ENCODE assay signal across 9 cellular contexts in the genomic region with DNA sequence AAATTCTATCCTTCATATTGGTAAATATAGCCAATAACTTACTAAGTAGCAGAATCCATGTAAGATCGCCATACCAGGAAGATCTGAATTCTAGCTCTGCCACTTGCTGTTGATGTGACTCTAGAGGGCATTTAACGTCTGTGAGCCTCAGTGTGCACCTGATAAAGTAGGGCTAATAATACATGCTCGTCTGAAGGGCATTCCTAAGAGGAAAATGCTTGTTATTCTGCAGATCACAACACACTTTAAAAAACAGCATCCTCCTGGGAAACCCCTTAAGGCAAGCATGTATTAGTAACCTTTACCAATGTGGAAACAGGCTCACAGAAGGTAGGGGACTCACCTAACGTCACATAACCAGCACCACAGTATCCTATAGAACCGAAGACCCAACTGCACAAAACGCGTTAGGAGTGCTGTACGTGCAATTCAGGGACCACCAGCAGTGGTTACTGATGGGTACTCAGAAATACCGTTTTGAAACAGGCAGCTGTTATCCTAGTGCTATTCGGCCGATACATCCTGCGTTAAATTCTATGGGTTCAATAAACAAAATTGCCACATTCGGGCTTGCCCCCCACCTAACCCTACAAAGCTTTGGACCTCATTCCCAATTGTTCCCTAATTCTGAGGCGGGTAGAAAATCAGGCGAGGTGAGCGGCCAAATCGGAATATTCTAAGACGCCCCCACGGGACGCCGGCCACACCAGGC. TPM values are rescaled to one million over a fixed set of nuclear protein-coding genes. Genes with fewer than 3 reads are reported as not detected.
A peak's percentile ranks its signal among the peaks of the same experiment; 100 is the strongest.
DNase-seq lines count a peak whose midpoint lies in the region; ATAC-seq and TF ChIP-seq lines count a peak whose summit lies in the region.
"Had no signal": no experiment of that assay in that cellular context is flagged by ENCODE, and none has a peak within 500 bp of the region (broad histone marks: within the 10 kb centered on the region; RNA-seq: fewer than 3 reads in every experiment).

No MANE protein-coding gene starts in this region.

- peak overlapping the region; percentile 78 for H3K4me3 Mint-ChIP-seq in activated naive CD4-positive, alpha-beta T cell treated with anti-CD3 and anti-CD28 coated beads for 36 hours
- peak overlapping the region; percentile 89 for H3K4me3 Mint-ChIP-seq in chondrocyte (ENCODE audit: unreplicated experiment)
- peak overlapping the region; percentile 68 to 94 (median 81) for H3K4me3 Mint-ChIP-seq in naive thymus-derived CD4-positive, alpha-beta T cell

- intact Hi-C loops in activated naive CD4-positive, alpha-beta T cell treated with anti-CD3 and anti-CD28 coated beads for 36 hours (cut with micrococcal nuclease): no loop called here
- intact Hi-C loops in naive thymus-derived CD4-positive, alpha-beta T cell (cut with micrococcal nuclease): loop anchor here in 1 of 2 donors (2.0 to 10.0 kb wide), 4 partner anchors 811 to 1916 kb away; partner anchors contain the start of genes ANKRD13C, CTH, GADD45A and LRRC40

- no peak for TF ChIP-seq CTCF in chondrocyte (IDR thresholded peaks at IDR 0.05)

- peaks cover 0 to 5% of the 10 kb centered on the region in 2 donors for H3K4me1 ChIP-seq in naive thymus-derived CD4-positive, alpha-beta T cell (ENCODE audit: control insufficient read depth in 2 of 2, insufficient read depth in 2 of 2, low read length in 2 of 2)

- ATAC-seq in HG02763 (IDR thresholded peaks at IDR 0.05; ENCODE audit: unreplicated experiment) (peak; percentile 13), GM21381 (IDR thresholded peaks at IDR 0.05; ENCODE audit: unreplicated experiment) (no peak)
- no peak for ATAC-seq in naive thymus-derived CD4-positive, alpha-beta T cell

- no peak overlapping the region for H3K27ac ChIP-seq in naive thymus-derived CD4-positive, alpha-beta T cell (ENCODE audit: low read depth, low read length)

- POLR2A ChIA-PET in naive thymus-derived CD4-positive, alpha-beta T cell (lab: Charles Lee): no interaction called here

- H3K27ac Mint-ChIP-seq in activated naive CD4-positive, alpha-beta T cell treated with anti-CD3 and anti-CD28 coated beads for 36 hours: no peak overlapping the region
- H3K27ac Mint-ChIP-seq in chondrocyte (ENCODE audit: unreplicated experiment): peak overlapping the region; percentile 72
- peak overlapping the region in 1 of 9 donors; percentile 87 for H3K27ac Mint-ChIP-seq in naive thymus-derived CD4-positive, alpha-beta T cell

- peak overlapping the region; percentile 70 for H3K4me3 ChIP-seq in naive thymus-derived CD4-positive, alpha-beta T cell (ENCODE audit: low read length)

- H3K4me1 Mint-ChIP-seq in activated naive CD4-positive, alpha-beta T cell treated with anti-CD3 and anti-CD28 coated beads for 36 hours (ENCODE audit: low read depth): peaks cover 12% of the 10 kb centered on the region
- peaks cover 16% of the 10 kb centered on the region for H3K4me1 Mint-ChIP-seq in chondrocyte (ENCODE audit: low read depth)
- peaks cover 0 to 38% (median 13%) of the 10 kb centered on the region in 7 donors for H3K4me1 Mint-ChIP-seq in naive thymus-derived CD4-positive, alpha-beta T cell

- CTCF ChIA-PET in activated naive CD4-positive, alpha-beta T cell treated with anti-CD3 and anti-CD28 coated beads for 36 hours (lab: Charles Lee): no interaction called here
- CTCF ChIA-PET in naive thymus-derived CD4-positive, alpha-beta T cell (lab: Charles Lee): no interaction called here

- DNase-seq in activated naive CD4-positive, alpha-beta T cell treated with anti-CD3 and anti-CD28 coated beads for 36 hours: no peak
- DNase-seq in activated naive CD4-positive, alpha-beta T cell (lab: John Stamatoyannopoulos, UW): no peak
- peak; percentile 54 for DNase-seq in NCI-H526 treated with DMSO at 0.1 percent for 48 hours (lab: John Stamatoyannopoulos, UW)
- no peak for DNase-seq in chondrocyte (ENCODE audit: low spot score)
- no peak for DNase-seq in naive thymus-derived CD4-positive, alpha-beta T cell
- DNase-seq in middle frontal gyrus (ENCODE audit: extremely low spot score, low spot score): no peak

- no peaks in the 10 kb centered on the region for H3K9me3 ChIP-seq in naive thymus-derived CD4-positive, alpha-beta T cell (ENCODE audit: control insufficient read depth in 2 of 3, low read length in 3 of 3)

- H3K36me3 Mint-ChIP-seq in activated naive CD4-positive, alpha-beta T cell treated with anti-CD3 and anti-CD28 coated beads for 36 hours (ENCODE audit: low read depth): peaks cover 2% of the 10 kb centered on the region
- H3K36me3 Mint-ChIP-seq in chondrocyte (ENCODE audit: low read depth): no peaks in the 10 kb centered on the region
- H3K36me3 Mint-ChIP-seq in naive thymus-derived CD4-positive, alpha-beta T cell: peaks cover 0 to 9% (median 0%) of the 10 kb centered on the region in 5 donors

- H3K9me3 Mint-ChIP-seq in activated naive CD4-positive, alpha-beta T cell treated with anti-CD3 and anti-CD28 coated beads for 36 hours: no peaks in the 10 kb centered on the region
- no peaks in the 10 kb centered on the region for H3K9me3 Mint-ChIP-seq in chondrocyte (ENCODE audit: low read depth)
- H3K9me3 Mint-ChIP-seq in naive thymus-derived CD4-positive, alpha-beta T cell: peaks cover 0 to 4% (median 0%) of the 10 kb centered on the region in 11 donors

- H3K27me3 Mint-ChIP-seq in activated naive CD4-positive, alpha-beta T cell treated with anti-CD3 and anti-CD28 coated beads for 36 hours (ENCODE audit: low read depth): peaks cover 30% of the 10 kb centered on the region
- no peaks in the 10 kb centered on the region for H3K27me3 Mint-ChIP-seq in chondrocyte (ENCODE audit: low read depth)
- peaks cover 20 to 34% (median 25%) of the 10 kb centered on the region in 5 donors for H3K27me3 Mint-ChIP-seq in naive thymus-derived CD4-positive, alpha-beta T cell

- no peaks in the 10 kb centered on the region for H3K27me3 ChIP-seq in naive thymus-derived CD4-positive, alpha-beta T cell (ENCODE audit: control insufficient read depth in 2 of 2, insufficient read depth in 2 of 2, low read length in 2 of 2)

- H3K36me3 ChIP-seq in naive thymus-derived CD4-positive, alpha-beta T cell (ENCODE audit: control insufficient read depth in 2 of 3, insufficient read depth in 3 of 3, low read length in 3 of 3): no peaks in the 10 kb centered on the region

RNA-seq across cellular contexts. Expression of gene DEPDC1, which starts 0.8 kb away (rescaled TPM):
- total RNA-seq in activated naive CD4-positive, alpha-beta T cell treated with anti-CD3 and anti-CD28 coated beads for 36 hours: 10 to 100 TPM; 18.3 to 20.7 TPM
- total RNA-seq in chondrocyte: 4.3 to 5.2 TPM (median 4.7 TPM) in 3 replicates
- total RNA-seq in naive thymus-derived CD4-positive, alpha-beta T cell: 10 to 100 TPM in 1 of 5 experiments, under 1 TPM in 2, not detected in 2; 0.13 to 12.6 (median 0.24) TPM
- not detected for polyA plus RNA-seq in naive thymus-derived CD4-positive, alpha-beta T cell

RNA-seq across cellular contexts. Expression of gene RPE65, which starts 46.4 kb away (rescaled TPM):
- not detected for total RNA-seq in activated naive CD4-positive, alpha-beta T cell treated with anti-CD3 and anti-CD28 coated beads for 36 hours
- total RNA-seq in chondrocyte: not detected in 3 replicates
- total RNA-seq in naive thymus-derived CD4-positive, alpha-beta T cell: not detected
- polyA plus RNA-seq in naive thymus-derived CD4-positive, alpha-beta T cell: not detected
- total RNA-seq: pulmonary artery endothelial cell had no signal
